Comparison of ENCODE assay signal across 8 cellular contexts in genomic region chr13:98571955-98572662, GRCh38. TPM values are rescaled to one million over a fixed set of nuclear protein-coding genes. Genes with fewer than 3 reads are reported as not detected.
DNase-seq lines count a peak whose midpoint lies in the region; ATAC-seq and TF ChIP-seq lines count a peak whose summit lies in the region.

No MANE protein-coding gene starts in this region.

- intact Hi-C loops in upper lobe of right lung (cut with DNase I), result no loop called here

- in situ Hi-C loops in KBM-7 (cut with MboI; ENCODE audit: low pct_unique_long_range_greater_than_20kb, low sequenced_read_pairs), result no loop called here

- no peaks in the 10 kb centered on the region for H3K27me3 ChIP-seq in upper lobe of right lung

- ATAC-seq in upper lobe of right lung, result peak; percentile 30
- no peak for ATAC-seq in HG03135 (IDR thresholded peaks at IDR 0.05; ENCODE audit: unreplicated experiment)

- H3K36me3 ChIP-seq in upper lobe of right lung, result no peaks in the 10 kb centered on the region

- TF ChIP-seq CTCF in upper lobe of right lung (IDR thresholded peaks at IDR 0.05), result no peak

- DNase-seq in EH (ENCODE audit: low read depth) (peak; percentile 90), NCI-H146 (lab: John Stamatoyannopoulos, UW) (peak; percentile 73), kidney tubule cell (ENCODE audit: low spot score) (peak; percentile 55), upper lobe of right lung (no peak), KBM-7 (no peak), GF-D8 (lab: John Stamatoyannopoulos, UW) (no peak)
- peak; percentile 26 for DNase-seq in activated naive CD4-positive, alpha-beta T cell treated with anti-CD3 and anti-CD28 coated beads, Interleukin-2, amount 50 U/mL, for 16 hours

- H3K4me1 ChIP-seq in upper lobe of right lung, result peaks cover 68% of the 10 kb centered on the region

- no peak overlapping the region for H3K4me3 ChIP-seq in upper lobe of right lung

- H3K27ac ChIP-seq in upper lobe of right lung, result peak overlapping the region; percentile 78

- no peaks in the 10 kb centered on the region for H3K9me3 ChIP-seq in upper lobe of right lung

RNA-seq across cellular contexts. Expression of gene STK24, which starts 4.8 kb away (rescaled TPM):
- total RNA-seq in upper lobe of right lung, result 94.6 TPM

Comparison
In these comparisons a context has a peak if more than half of its experiments do, and no peak if none do; other contexts are left out.
1. DNase-seq: peak in EH (single experiment), NCI-H146 (single experiment), activated naive CD4-positive, alpha-beta T cell treated with anti-CD3 and anti-CD28 coated beads, Interleukin-2, amount 50 U/mL, for 16 hours (single experiment) and kidney tubule cell (single experiment); none in upper lobe of right lung (single experiment), KBM-7 (single experiment) and GF-D8 (single experiment).